Comparison of ENCODE assay signal across 18 cellular contexts in the genomic region with DNA sequence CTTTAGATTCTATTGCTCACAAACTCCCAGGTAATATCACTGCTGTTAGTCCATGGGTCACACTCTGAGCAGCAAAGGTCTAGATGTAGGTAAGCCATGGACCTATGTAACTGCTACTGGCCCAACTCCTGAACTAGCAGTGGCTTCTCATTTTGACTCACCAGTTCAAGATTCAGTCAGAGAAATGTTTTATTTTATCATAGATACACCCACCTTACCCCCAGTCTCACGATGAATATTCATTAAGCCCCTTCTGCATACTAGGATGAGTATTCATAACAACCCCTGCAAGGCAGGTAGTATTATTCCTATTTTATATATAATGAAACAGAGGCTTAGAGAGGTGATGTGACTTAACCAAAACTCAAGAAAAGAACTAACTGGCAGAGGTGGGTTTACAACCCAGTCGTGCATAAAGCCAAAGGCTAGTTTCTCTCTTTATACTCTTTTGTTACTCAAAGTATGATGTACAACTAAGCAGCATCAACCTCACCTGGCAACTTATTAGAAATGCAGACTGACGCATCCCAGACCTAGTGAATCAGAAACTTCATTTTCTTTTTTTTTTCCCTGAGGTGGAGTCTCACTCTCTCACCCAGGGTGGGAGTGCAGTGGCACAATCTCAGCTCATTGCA.
DNase-seq lines count a peak whose midpoint lies in the region; ATAC-seq lines count a peak whose summit lies in the region.
"Had no signal": no experiment of that assay in that cellular context is flagged by ENCODE, and none has a peak within 500 bp of the region (broad histone marks: within the 10 kb centered on the region; RNA-seq: fewer than 3 reads in every experiment).

No MANE protein-coding gene starts in this region.

- H3K9me3 Mint-ChIP-seq in activated naive CD8-positive, alpha-beta T cell treated with anti-CD3 and anti-CD28 coated beads, Interleukin-2, amount 50 U/mL, for 24 hours: peaks cover 5% of the 10 kb centered on the region
- no peaks in the 10 kb centered on the region for H3K9me3 Mint-ChIP-seq in activated CD8-positive, alpha-beta T cell treated with anti-CD3 and anti-CD28 coated beads, Interleukin-2, amount 10 ng/mL, durations not matched to agents 7 days and 5 days (ENCODE audit: insufficient read depth)

- no peaks in the 10 kb centered on the region for H3K27me3 Mint-ChIP-seq in activated naive CD8-positive, alpha-beta T cell treated with anti-CD3 and anti-CD28 coated beads, Interleukin-2, amount 50 U/mL, for 24 hours
- no peaks in the 10 kb centered on the region for H3K27me3 Mint-ChIP-seq in activated CD8-positive, alpha-beta T cell treated with anti-CD3 and anti-CD28 coated beads, Interleukin-2, amount 10 ng/mL, durations not matched to agents 7 days and 5 days (ENCODE audit: low read depth)
- H3K27me3 Mint-ChIP-seq: effector memory CD8-positive, alpha-beta T cell had no signal

- no peak overlapping the region for H3K27ac Mint-ChIP-seq in activated naive CD8-positive, alpha-beta T cell treated with anti-CD3 and anti-CD28 coated beads, Interleukin-2, amount 50 U/mL, for 24 hours
- H3K27ac Mint-ChIP-seq in activated CD8-positive, alpha-beta T cell treated with anti-CD3 and anti-CD28 coated beads, Interleukin-2, amount 10 ng/mL, durations not matched to agents 7 days and 5 days: no peak overlapping the region
- H3K27ac Mint-ChIP-seq: effector memory CD8-positive, alpha-beta T cell had no signal

- POLR2A ChIA-PET in activated CD8-positive, alpha-beta T cell treated with anti-CD3 and anti-CD28 coated beads, Interleukin-2, amount 10 ng/mL, durations not matched to agents 7 days and 5 days (lab: Charles Lee): no interaction called here

- H3K36me3 Mint-ChIP-seq in activated naive CD8-positive, alpha-beta T cell treated with anti-CD3 and anti-CD28 coated beads, Interleukin-2, amount 50 U/mL, for 24 hours (ENCODE audit: low read depth): no peaks in the 10 kb centered on the region
- no peaks in the 10 kb centered on the region for H3K36me3 Mint-ChIP-seq in activated CD8-positive, alpha-beta T cell treated with anti-CD3 and anti-CD28 coated beads, Interleukin-2, amount 10 ng/mL, durations not matched to agents 7 days and 5 days (ENCODE audit: low read depth)

- peak; percentile 58 for ATAC-seq in GM18517 (IDR thresholded peaks at IDR 0.05; ENCODE audit: unreplicated experiment)
- peak; percentile 75 for ATAC-seq in GM21381 (IDR thresholded peaks at IDR 0.05; ENCODE audit: unreplicated experiment)
- ATAC-seq in HG02885 (IDR thresholded peaks at IDR 0.05; ENCODE audit: poor library complexity, unreplicated experiment): peak; percentile 83
- peak; percentile 80 for ATAC-seq in HG03520 (IDR thresholded peaks at IDR 0.05; ENCODE audit: unreplicated experiment)
- ATAC-seq in activated naive CD8-positive, alpha-beta T cell treated with anti-CD3 and anti-CD28 coated beads, Interleukin-2, amount 50 U/mL, for 24 hours: no peak
- ATAC-seq in activated CD8-positive, alpha-beta T cell treated with anti-CD3 and anti-CD28 coated beads, Interleukin-2, amount 10 ng/mL, durations not matched to agents 7 days and 5 days: no peak
- ATAC-seq: effector memory CD8-positive, alpha-beta T cell; HCT116 had no signal

- DNase-seq in HUDEP-2 (lab: John Stamatoyannopoulos, UW; ENCODE audit: unreplicated experiment in 76 of 76) (no peak), NCI-H2029 (lab: John Stamatoyannopoulos, UW) (no peak)
- no peak for DNase-seq in activated naive CD8-positive, alpha-beta T cell treated with anti-CD3 and anti-CD28 coated beads, Interleukin-2, amount 50 U/mL, for 24 hours
- no peak for DNase-seq in activated CD8-positive, alpha-beta T cell treated with anti-CD3 and anti-CD28 coated beads, Interleukin-2, amount 10 ng/mL, durations not matched to agents 7 days and 5 days
- DNase-seq: activated naive CD4-positive, alpha-beta T cell treated with anti-CD3 and anti-CD28 coated beads, Interleukin-2, amount 50 U/mL, for 16 hours; AML-193; effector memory CD8-positive, alpha-beta T cell; foreskin fibroblast; NCI-H1092 treated with DMSO at 0.1 percent for 48 hours; NCI-H226; OCI-M1; stimulated activated naive CD4-positive, alpha-beta T cell treated with Interleukin-2 at 50 U/mL for 16 hours; WERI-Rb-1 had no signal

- H3K4me1 Mint-ChIP-seq in activated naive CD8-positive, alpha-beta T cell treated with anti-CD3 and anti-CD28 coated beads, Interleukin-2, amount 50 U/mL, for 24 hours: no peaks in the 10 kb centered on the region
- H3K4me1 Mint-ChIP-seq in activated CD8-positive, alpha-beta T cell treated with anti-CD3 and anti-CD28 coated beads, Interleukin-2, amount 10 ng/mL, durations not matched to agents 7 days and 5 days (ENCODE audit: low read depth): no peaks in the 10 kb centered on the region

- H3K4me3 Mint-ChIP-seq in activated naive CD8-positive, alpha-beta T cell treated with anti-CD3 and anti-CD28 coated beads, Interleukin-2, amount 50 U/mL, for 24 hours: no peak overlapping the region
- H3K4me3 Mint-ChIP-seq in activated CD8-positive, alpha-beta T cell treated with anti-CD3 and anti-CD28 coated beads, Interleukin-2, amount 10 ng/mL, durations not matched to agents 7 days and 5 days: no peak overlapping the region
- H3K4me3 Mint-ChIP-seq: effector memory CD8-positive, alpha-beta T cell had no signal

- CTCF ChIA-PET in activated CD8-positive, alpha-beta T cell treated with anti-CD3 and anti-CD28 coated beads, Interleukin-2, amount 10 ng/mL, durations not matched to agents 7 days and 5 days (lab: Charles Lee): no interaction called here

Comparison
In these comparisons a context has a peak if more than half of its experiments do, and no peak if none do; other contexts are left out.
1. ATAC-seq: peak in GM18517 (single experiment), GM21381 (single experiment), HG02885 (single experiment) and HG03520 (single experiment); none in activated naive CD8-positive, alpha-beta T cell treated with anti-CD3 and anti-CD28 coated beads, Interleukin-2, amount 50 U/mL, for 24 hours (single experiment) and activated CD8-positive, alpha-beta T cell treated with anti-CD3 and anti-CD28 coated beads, Interleukin-2, amount 10 ng/mL, durations not matched to agents 7 days and 5 days (single experiment).